19 cellular contexts compared by ENCODE assay signal in genomic region chr13:83325454-83325853, GRCh38.
DNase-seq lines count a peak whose midpoint lies in the region; ATAC-seq, FAIRE-seq and TF ChIP-seq lines count a peak whose summit lies in the region.
"Had no signal": no experiment of that assay in that cellular context is flagged by ENCODE, and none has a peak within 500 bp of the region (broad histone marks: within the 10 kb centered on the region; RNA-seq: fewer than 3 reads in every experiment).

No MANE protein-coding gene starts in this region.

- H4K20me1 ChIP-seq in PC-3 (ENCODE audit: low read length) (no peaks in the 10 kb centered on the region), osteoblast (ENCODE audit: insufficient read depth, low read length) (no peaks in the 10 kb centered on the region)

- H3K36me3 ChIP-seq in PC-3 (ENCODE audit: low read depth, low read length) (no peaks in the 10 kb centered on the region), osteoblast (ENCODE audit: insufficient read depth, low read length) (no peaks in the 10 kb centered on the region)
- H3K36me3 ChIP-seq: tibial nerve had no signal

- no peak overlapping the region for H2AFZ ChIP-seq in PC-3 (ENCODE audit: low read length)
- H2AFZ ChIP-seq in osteoblast (ENCODE audit: low read length), result no peak overlapping the region

- H3K4me1 ChIP-seq in PC-3 (ENCODE audit: insufficient read depth, low read length), result peaks cover 24% of the 10 kb centered on the region
- peaks cover 3% of the 10 kb centered on the region for H3K4me1 ChIP-seq in osteoblast (ENCODE audit: insufficient read depth, low read length)
- H3K4me1 ChIP-seq: tibial nerve had no signal

- H3F3A ChIP-seq in PC-3 (ENCODE audit: low read length, unreplicated experiment), result no peaks in the 10 kb centered on the region

- CTCF ChIA-PET in PC-3 (lab: Charles Lee), result no interaction called here

- H3K27me3 ChIP-seq in PC-3 (ENCODE audit: low read length) (no peaks in the 10 kb centered on the region), osteoblast (ENCODE audit: insufficient read depth, low read length) (no peaks in the 10 kb centered on the region)
- H3K27me3 ChIP-seq: tibial nerve had no signal

- POLR2A ChIA-PET in PC-3 (lab: Charles Lee; ENCODE audit: unreplicated experiment), result no interaction called here

- intact Hi-C loops in PC-3 (cut with micrococcal nuclease), result loop anchor here (2.0 to 10.0 kb wide), 2 partner anchors 105 to 1319 kb away; no protein-coding TSS in a partner anchor

- H3K4me3 ChIP-seq in PC-3 (ENCODE audit: low read length) (no peak overlapping the region), osteoblast (ENCODE audit: insufficient read depth, low read length) (no peak overlapping the region)
- H3K4me3 ChIP-seq: tibial nerve had no signal

- TF ChIP-seq CTCF in PC-3 (conservative IDR thresholded peaks at IDR 0.05; ENCODE audit: low read depth, low read length), result no peak
- no peak for TF ChIP-seq CTCF in osteoblast (IDR thresholded peaks at IDR 0.05; ENCODE audit: extremely low read depth, low read depth, low read length)

- DNase-seq in GM04503 (ENCODE audit: low read depth), result peak; percentile 41
- peak; percentile 69 for DNase-seq in PC-3
- DNase-seq in fibroblast of gingiva (ENCODE audit: low read depth), result peak; percentile 75
- peak; percentile 25 for DNase-seq in osteoblast (ENCODE audit: insufficient read length, low spot score, missing footprints)
- DNase-seq in medulla oblongata (ENCODE audit: extremely low spot score), result no peak
- no peak for DNase-seq in H4 (ENCODE audit: low spot score)
- DNase-seq in HTR-8/SVneo (ENCODE audit: insufficient read length, low spot score), result no peak
- DNase-seq: activated CD4-positive, alpha-beta T cell treated with anti-CD3 and anti-CD28 coated beads for 36 hours; activated CD8-positive, alpha-beta memory T cell treated with anti-CD3 and anti-CD28 coated beads, Interleukin-2, amount 10 ng/mL, durations not matched to agents 7 days and 5 days; activated effector memory CD4-positive, alpha-beta T cell treated with anti-CD3 and anti-CD28 coated beads, Interleukin-2, amount 50 U/mL, for 16 hours; cortex of kidney; DMS153; left cardiac atrium; NCI-H69 had no signal

- no peak for FAIRE-seq in HTR-8/SVneo (lab: Jason Lieb, UNC)
- FAIRE-seq: H54 had no signal

- H3K27ac ChIP-seq in PC-3 (ENCODE audit: low read length) (peak overlapping the region; percentile 49), osteoblast (ENCODE audit: low read depth, low read length) (no peak overlapping the region)
- H3K27ac ChIP-seq: C4-2B, tibial nerve had no signal

- H3K9me2 ChIP-seq in PC-3 (replicated peaks; ENCODE audit: low read length), result no peaks in the 10 kb centered on the region

- ATAC-seq in PC-3 (peak; percentile 89), GM21825 (IDR thresholded peaks at IDR 0.05; ENCODE audit: unreplicated experiment) (no peak)
- ATAC-seq: activated CD4-positive, alpha-beta T cell treated with anti-CD3 and anti-CD28 coated beads for 36 hours; activated CD8-positive, alpha-beta memory T cell treated with anti-CD3 and anti-CD28 coated beads, Interleukin-2, amount 10 ng/mL, durations not matched to agents 7 days and 5 days; left cardiac atrium; stimulated activated memory B cell treated with anti-CD40 and anti-IgM and Interleukin-4, amounts not matched to agents 10 μg/mL and 1 μg/mL and 100 μg/mL, for 72 hours had no signal

- no peaks in the 10 kb centered on the region for H3K79me2 ChIP-seq in PC-3 (ENCODE audit: low read length)
- H3K79me2 ChIP-seq in osteoblast (ENCODE audit: insufficient read depth, low read length), result no peaks in the 10 kb centered on the region

- H3K9ac ChIP-seq in PC-3 (ENCODE audit: low read length), result no peak overlapping the region

- H3K9me3 ChIP-seq in PC-3 (ENCODE audit: low read length), result no peaks in the 10 kb centered on the region
- no peaks in the 10 kb centered on the region for H3K9me3 ChIP-seq in osteoblast (ENCODE audit: low read depth, low read length)
- H3K9me3 ChIP-seq: tibial nerve had no signal

- H3K4me2 ChIP-seq in PC-3 (ENCODE audit: low read length), result no peak overlapping the region
- no peak overlapping the region for H3K4me2 ChIP-seq in osteoblast (ENCODE audit: insufficient read depth, low read length)

- no TSS peak for BruUV-seq in PC-3 (replicated peaks; lab: Mats Ljungman, UMichigan)

Comparison
In these comparisons a context has a peak if more than half of its experiments do, and no peak if none do; other contexts are left out.
1. DNase-seq: peak in GM04503 (single experiment), PC-3 (single experiment), fibroblast of gingiva (single experiment) and osteoblast (single experiment); none in medulla oblongata (single experiment), H4 (single experiment) and HTR-8/SVneo (single experiment).